ENCODE assay signal across 8 cellular contexts in the genomic region with DNA sequence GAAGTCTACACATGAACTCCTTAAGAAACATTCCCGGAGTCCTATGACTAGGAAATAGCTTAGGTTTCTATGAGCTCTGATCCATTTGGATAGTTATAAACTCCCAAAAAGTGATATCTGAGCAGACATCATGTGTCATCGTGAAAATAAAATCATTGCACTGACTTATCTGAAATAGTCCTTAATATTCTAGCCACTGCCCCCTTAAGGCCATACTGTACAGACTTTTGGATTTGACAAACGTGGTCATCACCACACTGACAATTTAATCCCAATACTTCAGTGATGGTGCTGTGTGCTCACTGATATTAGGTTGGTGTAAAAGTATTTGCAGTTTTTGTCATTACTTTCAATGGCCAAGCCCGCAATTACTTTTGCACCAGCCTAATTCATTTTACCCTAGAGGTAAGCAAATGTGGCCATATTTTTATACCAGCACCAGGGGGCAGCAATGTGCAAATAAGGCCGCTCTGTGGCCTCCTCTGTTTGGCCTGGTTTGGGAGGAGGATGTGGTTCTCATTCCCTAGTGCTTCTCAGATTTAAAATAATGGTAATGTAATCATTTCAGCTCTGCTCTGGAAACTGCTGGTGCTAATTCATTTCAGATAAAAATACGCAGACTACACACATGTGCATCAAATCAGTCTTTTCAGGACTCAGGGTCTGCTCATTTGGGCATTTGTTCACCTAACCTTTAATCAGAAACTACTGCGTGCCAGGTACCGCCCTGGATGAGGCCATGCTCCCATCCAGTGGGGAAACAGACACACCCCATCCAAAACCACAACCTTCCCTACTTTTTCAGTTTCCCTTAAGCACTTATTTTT.
A peak's percentile ranks its signal among the peaks of the same experiment; 100 is the strongest.
DNase-seq lines count a peak whose midpoint lies in the region; ATAC-seq and TF ChIP-seq lines count a peak whose summit lies in the region.

No MANE protein-coding gene starts in this region.

- no peaks in the 10 kb centered on the region for H3K4me1 ChIP-seq in prostate gland (replicated peaks)
- H3K4me1 ChIP-seq in vagina, result peaks cover 42% of the 10 kb centered on the region

- no peak overlapping the region for H3K27ac ChIP-seq in prostate gland
- H3K27ac ChIP-seq in vagina, result peak overlapping the region; percentile 22

- peak; percentile 81 for ATAC-seq in GM21786 (IDR thresholded peaks at IDR 0.05; ENCODE audit: unreplicated experiment)
- peak; percentile 95 for ATAC-seq in SK-N-SH treated with all-trans-retinoic acid at 6 μM for 48 hours
- ATAC-seq in Right ventricle myocardium inferior, result peak; percentile 83

- H3K27me3 ChIP-seq in prostate gland (replicated peaks; ENCODE audit: insufficient read depth) (no peaks in the 10 kb centered on the region), vagina (no peaks in the 10 kb centered on the region)

- no peaks in the 10 kb centered on the region for H3K36me3 ChIP-seq in prostate gland
- H3K36me3 ChIP-seq in vagina, result no peaks in the 10 kb centered on the region

- intact Hi-C loops in Right ventricle myocardium inferior (cut with DNase I), result no loop called here
- intact Hi-C loops in prostate gland (cut with DNase I), result loop anchor here (2.0 to 5.0 kb wide), 2 partner anchors 227 to 411 kb away; no protein-coding TSS in a partner anchor
- intact Hi-C loops in vagina (cut with DNase I), result loop anchor here (2.0 kb wide), 1 partner anchor 227 kb away; no protein-coding TSS in a partner anchor

- TF ChIP-seq POLR2A in prostate gland (IDR thresholded peaks at IDR 0.05), result no peak
- TF ChIP-seq POLR2A in vagina (IDR thresholded peaks at IDR 0.05), result no peak

- peak; percentile 43 for DNase-seq in GDM1 (lab: John Stamatoyannopoulos, UW)
- peak; percentile 83 for DNase-seq in LHCN-M2 (ENCODE audit: low read depth)
- peak; percentile 75 for DNase-seq in activated naive CD4-positive, alpha-beta T cell treated with anti-CD3 and anti-CD28 coated beads, Interleukin-2, amount 50 U/mL, for 16 hours
- DNase-seq in Right ventricle myocardium inferior (ENCODE audit: missing footprints), result no peak
- DNase-seq in prostate gland (ENCODE audit: low spot score), result peak; percentile 77
- DNase-seq in vagina (ENCODE audit: extremely low spot score in 2 of 2), result no peak

- peak; percentile 43 to 75 (median 72) for TF ChIP-seq CTCF in prostate gland (IDR thresholded peaks at IDR 0.05)
- TF ChIP-seq CTCF in vagina (IDR thresholded peaks at IDR 0.05), result peak; percentile 44 to 78 (median 66)

- H3K9me3 ChIP-seq in prostate gland, result no peaks in the 10 kb centered on the region
- no peaks in the 10 kb centered on the region for H3K9me3 ChIP-seq in vagina

- WGBS in prostate gland, result 63% methylated on average over 8 of the region's 8 CpGs

- H3K4me3 ChIP-seq in prostate gland (no peak overlapping the region), vagina (no peak overlapping the region)

TF ChIP-seq in SK-N-SH treated with all-trans-retinoic acid at 6 μM for 48 hours, 23 proteins besides CTCF, POLR2A, EP300 and RAD21:
- TF ChIP-seq, protein P1, sequence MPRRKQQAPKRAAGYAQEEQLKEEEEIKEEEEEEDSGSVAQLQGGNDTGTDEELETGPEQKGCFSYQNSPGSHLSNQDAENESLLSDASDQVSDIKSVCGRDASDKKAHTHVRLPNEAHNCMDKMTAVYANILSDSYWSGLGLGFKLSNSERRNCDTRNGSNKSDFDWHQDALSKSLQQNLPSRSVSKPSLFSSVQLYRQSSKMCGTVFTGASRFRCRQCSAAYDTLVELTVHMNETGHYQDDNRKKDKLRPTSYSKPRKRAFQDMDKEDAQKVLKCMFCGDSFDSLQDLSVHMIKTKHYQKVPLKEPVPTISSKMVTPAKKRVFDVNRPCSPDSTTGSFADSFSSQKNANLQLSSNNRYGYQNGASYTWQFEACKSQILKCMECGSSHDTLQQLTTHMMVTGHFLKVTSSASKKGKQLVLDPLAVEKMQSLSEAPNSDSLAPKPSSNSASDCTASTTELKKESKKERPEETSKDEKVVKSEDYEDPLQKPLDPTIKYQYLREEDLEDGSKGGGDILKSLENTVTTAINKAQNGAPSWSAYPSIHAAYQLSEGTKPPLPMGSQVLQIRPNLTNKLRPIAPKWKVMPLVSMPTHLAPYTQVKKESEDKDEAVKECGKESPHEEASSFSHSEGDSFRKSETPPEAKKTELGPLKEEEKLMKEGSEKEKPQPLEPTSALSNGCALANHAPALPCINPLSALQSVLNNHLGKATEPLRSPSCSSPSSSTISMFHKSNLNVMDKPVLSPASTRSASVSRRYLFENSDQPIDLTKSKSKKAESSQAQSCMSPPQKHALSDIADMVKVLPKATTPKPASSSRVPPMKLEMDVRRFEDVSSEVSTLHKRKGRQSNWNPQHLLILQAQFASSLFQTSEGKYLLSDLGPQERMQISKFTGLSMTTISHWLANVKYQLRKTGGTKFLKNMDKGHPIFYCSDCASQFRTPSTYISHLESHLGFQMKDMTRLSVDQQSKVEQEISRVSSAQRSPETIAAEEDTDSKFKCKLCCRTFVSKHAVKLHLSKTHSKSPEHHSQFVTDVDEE (CRISPR knock-in tag; IDR thresholded peaks at IDR 0.05), result no peak
- TF ChIP-seq, protein P2, sequence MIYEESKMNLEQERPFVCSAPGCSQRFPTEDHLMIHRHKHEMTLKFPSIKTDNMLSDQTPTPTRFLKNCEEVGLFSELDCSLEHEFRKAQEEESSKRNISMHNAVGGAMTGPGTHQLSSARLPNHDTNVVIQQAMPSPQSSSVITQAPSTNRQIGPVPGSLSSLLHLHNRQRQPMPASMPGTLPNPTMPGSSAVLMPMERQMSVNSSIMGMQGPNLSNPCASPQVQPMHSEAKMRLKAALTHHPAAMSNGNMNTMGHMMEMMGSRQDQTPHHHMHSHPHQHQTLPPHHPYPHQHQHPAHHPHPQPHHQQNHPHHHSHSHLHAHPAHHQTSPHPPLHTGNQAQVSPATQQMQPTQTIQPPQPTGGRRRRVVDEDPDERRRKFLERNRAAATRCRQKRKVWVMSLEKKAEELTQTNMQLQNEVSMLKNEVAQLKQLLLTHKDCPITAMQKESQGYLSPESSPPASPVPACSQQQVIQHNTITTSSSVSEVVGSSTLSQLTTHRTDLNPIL (CRISPR knock-in tag; IDR thresholded peaks at IDR 0.05; ENCODE audit: low read depth), result no peak
- TF ChIP-seq, protein P3, sequence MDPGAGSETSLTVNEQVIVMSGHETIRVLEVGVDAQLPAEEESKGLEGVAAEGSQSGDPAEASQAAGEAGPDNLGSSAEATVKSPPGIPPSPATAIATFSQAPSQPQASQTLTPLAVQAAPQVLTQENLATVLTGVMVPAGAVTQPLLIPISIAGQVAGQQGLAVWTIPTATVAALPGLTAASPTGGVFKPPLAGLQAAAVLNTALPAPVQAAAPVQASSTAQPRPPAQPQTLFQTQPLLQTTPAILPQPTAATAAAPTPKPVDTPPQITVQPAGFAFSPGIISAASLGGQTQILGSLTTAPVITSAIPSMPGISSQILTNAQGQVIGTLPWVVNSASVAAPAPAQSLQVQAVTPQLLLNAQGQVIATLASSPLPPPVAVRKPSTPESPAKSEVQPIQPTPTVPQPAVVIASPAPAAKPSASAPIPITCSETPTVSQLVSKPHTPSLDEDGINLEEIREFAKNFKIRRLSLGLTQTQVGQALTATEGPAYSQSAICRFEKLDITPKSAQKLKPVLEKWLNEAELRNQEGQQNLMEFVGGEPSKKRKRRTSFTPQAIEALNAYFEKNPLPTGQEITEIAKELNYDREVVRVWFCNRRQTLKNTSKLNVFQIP (CRISPR knock-in tag; IDR thresholded peaks at IDR 0.05; ENCODE audit: borderline replicate concordance, low read depth), result no peak
- TF ChIP-seq ZNF8 (CRISPR knock-in tag; IDR thresholded peaks at IDR 0.05) (no peak), TCF4 (CRISPR knock-in tag; IDR thresholded peaks at IDR 0.05; ENCODE audit: borderline replicate concordance) (no peak; the same call in 1 of the 2 replicates), ZC3H10 (CRISPR knock-in tag; IDR thresholded peaks at IDR 0.05) (no peak), BACH2 (CRISPR knock-in tag; IDR thresholded peaks at IDR 0.05; ENCODE audit: borderline replicate concordance) (no peak), ARNTL (CRISPR knock-in tag; IDR thresholded peaks at IDR 0.05; ENCODE audit: borderline replicate concordance, low read depth) (no peak), ZFP30 (CRISPR knock-in tag; IDR thresholded peaks at IDR 0.05) (no peak), PPARA (CRISPR knock-in tag; IDR thresholded peaks at IDR 0.05; ENCODE audit: borderline replicate concordance) (no peak), GLIS3 (CRISPR knock-in tag; IDR thresholded peaks at IDR 0.05) (no peak)

Comparison
In these comparisons a context has a peak if more than half of its experiments do, and no peak if none do; other contexts are left out.
1. DNase-seq: peak in GDM1 (single experiment), LHCN-M2 (single experiment), activated naive CD4-positive, alpha-beta T cell treated with anti-CD3 and anti-CD28 coated beads, Interleukin-2, amount 50 U/mL, for 16 hours (single experiment) and prostate gland (single experiment); none in Right ventricle myocardium inferior (single experiment) and vagina (0 of 2).
2. Peak in every context shown above with its lines, with median percentiles within 50 percentile points of each other: ATAC-seq.